In the genomic region with DNA sequence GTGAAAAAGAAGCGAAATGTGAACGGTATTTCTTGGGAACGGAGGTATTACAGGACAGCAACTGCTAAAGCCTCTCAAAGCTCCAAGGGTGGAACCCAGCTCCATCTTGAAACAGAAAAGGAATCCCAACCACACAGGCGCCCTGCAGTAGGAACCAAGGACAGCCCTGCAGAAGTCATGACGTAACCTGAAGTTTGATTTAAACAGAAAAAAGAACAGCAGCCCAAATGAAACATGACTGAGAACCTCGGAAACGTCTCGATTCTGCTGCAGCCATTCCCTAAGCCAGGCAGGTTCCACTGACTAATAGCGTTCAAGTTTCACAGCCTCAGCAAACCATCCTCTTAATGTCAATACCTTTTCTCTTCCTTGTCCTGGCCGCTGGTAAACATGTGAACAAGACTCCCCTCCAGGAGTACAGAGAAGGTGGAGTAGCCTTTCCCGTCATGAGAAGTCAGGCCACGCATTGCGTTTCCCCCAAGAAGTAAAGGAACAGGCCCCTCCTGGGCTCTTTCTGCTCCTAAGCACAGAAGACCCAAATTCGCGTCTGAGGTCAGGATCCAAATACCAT, we compare ENCODE assay signal across 8 cellular contexts. TPM values are rescaled to one million over a fixed set of nuclear protein-coding genes. Genes with fewer than 3 reads are reported as not detected.
A peak's percentile ranks its signal among the peaks of the same experiment; 100 is the strongest.
DNase-seq lines count a peak whose midpoint lies in the region; ATAC-seq, FAIRE-seq and TF ChIP-seq lines count a peak whose summit lies in the region.

No MANE protein-coding gene starts in this region.

- H3K27me3 Mint-ChIP-seq in CD4-positive, CD25-positive, alpha-beta regulatory T cell: no peaks in the 10 kb centered on the region

- TF ChIP-seq POLR2A in endothelial cell of umbilical vein (IDR thresholded peaks at IDR 0.05; ENCODE audit: low read depth, low read length): no peak

- H3F3A ChIP-seq in OCI-LY1 (ENCODE audit: insufficient read depth, low read length): no peaks in the 10 kb centered on the region

- CTCF ChIA-PET in endothelial cell of umbilical vein (lab: Charles Lee): interaction anchor here (0.8 to 5.3 kb wide), 12 partner anchors 9 to 265 kb away, joined by 3 to 39 read pairs (median 7); a partner anchor contains a TSS

- no peaks in the 10 kb centered on the region for H3K36me3 ChIP-seq in CD4-positive, CD25-positive, alpha-beta regulatory T cell (ENCODE audit: control insufficient read depth, insufficient read depth, low read length)
- peaks cover 12% of the 10 kb centered on the region for H3K36me3 ChIP-seq in OCI-LY1 (ENCODE audit: insufficient read depth, low read length)
- peaks cover 0 to 5% of the 10 kb centered on the region in 2 experiments for H3K36me3 ChIP-seq in endothelial cell of umbilical vein (ENCODE audit: control insufficient read depth in 2 of 2, extremely low read depth in 1 of 2, insufficient read depth in 2 of 2, low read length in 2 of 2)
- H3K36me3 ChIP-seq in neutrophil: peaks cover 13% of the 10 kb centered on the region

- H3K9me3 ChIP-seq in CD4-positive, CD25-positive, alpha-beta regulatory T cell (ENCODE audit: control insufficient read depth in 2 of 2, low read length in 2 of 2): no peaks in the 10 kb centered on the region
- H3K9me3 ChIP-seq in OCI-LY1 (ENCODE audit: low read length) (no peaks in the 10 kb centered on the region), endothelial cell of umbilical vein (replicated peaks; ENCODE audit: control insufficient read depth, insufficient read depth, low read length) (no peaks in the 10 kb centered on the region), neutrophil (no peaks in the 10 kb centered on the region)

- POLR2A ChIA-PET in endothelial cell of umbilical vein (lab: Charles Lee): interaction anchor here (1.4 to 1.7 kb wide), 2 partner anchors 19 to 258 kb away, joined by 4 to 6 read pairs; no protein-coding TSS in a partner anchor

- dilution Hi-C loops in endothelial cell of umbilical vein (cut with MboI; ENCODE audit: extremely low pct_ligation_motif_present, low sequenced_read_pairs): no loop called here

- H3K4me3 ChIP-seq in CD4-positive, CD25-positive, alpha-beta regulatory T cell (ENCODE audit: low read depth, low read length): peak overlapping the region; percentile 37
- peak overlapping the region; percentile 72 for H3K4me3 ChIP-seq in OCI-LY1 (ENCODE audit: low read depth, low read length, poor library complexity, severe bottlenecking)
- peak overlapping the region in 1 of 3 experiments; percentile 3 for H3K4me3 ChIP-seq in endothelial cell of umbilical vein (replicated peaks in 1 of 3; ENCODE audit: insufficient read depth in 1 of 3, low read depth in 1 of 3, low read length in 3 of 3)
- H3K4me3 ChIP-seq in neutrophil (ENCODE audit: low read depth in 1 of 2, low read length in 1 of 2): peak overlapping the region; percentile 73 to 75

- FAIRE-seq in endothelial cell of umbilical vein (lab: Jason Lieb, UNC): no peak

- no TSS peak for BruUV-seq in endothelial cell of umbilical vein (replicated peaks; lab: Mats Ljungman, UMichigan)

- peak overlapping the region; percentile 60; the same call in 1 of the 2 replicates for H3K9ac ChIP-seq in OCI-LY1 (ENCODE audit: low read length)
- H3K9ac ChIP-seq in endothelial cell of umbilical vein (replicated peaks; ENCODE audit: extremely low read depth, insufficient read depth, low read length): no peak overlapping the region

- DNase-seq in CD4-positive, CD25-positive, alpha-beta regulatory T cell: no peak
- DNase-seq in endothelial cell of umbilical vein (ENCODE audit: low read depth, low spot score) (no peak), NCI-H1436 (lab: John Stamatoyannopoulos, UW) (no peak)
- no peak for DNase-seq in activated CD4-positive, alpha-beta T cell treated with anti-CD3 and anti-CD28 coated beads for 4 hours

- TF ChIP-seq CTCF in OCI-LY1 (IDR thresholded peaks at IDR 0.05; ENCODE audit: low read length) (no peak), endothelial cell of umbilical vein (IDR thresholded peaks at IDR 0.05; ENCODE audit: extremely low read depth in 1 of 2, insufficient read depth in 1 of 2, low read depth in 1 of 2, low read length in 2 of 2) (no peak), neutrophil (IDR thresholded peaks at IDR 0.05) (no peak)

- H2AFZ ChIP-seq in OCI-LY1 (ENCODE audit: low read length) (no peak overlapping the region), endothelial cell of umbilical vein (ENCODE audit: low read depth, low read length) (no peak overlapping the region)

- H3K9me2 ChIP-seq in OCI-LY1 (ENCODE audit: low read depth, low read length): no peaks in the 10 kb centered on the region

- H3K9me1 ChIP-seq in endothelial cell of umbilical vein (replicated peaks; ENCODE audit: control insufficient read depth, extremely low read depth, insufficient read depth, low read length): no peaks in the 10 kb centered on the region

- H4K20me1 ChIP-seq in OCI-LY1 (ENCODE audit: insufficient read depth, low read length) (no peaks in the 10 kb centered on the region), endothelial cell of umbilical vein (replicated peaks; ENCODE audit: control insufficient read depth, extremely low read depth, insufficient read depth, low read length) (peaks cover 14% of the 10 kb centered on the region)

- intact Hi-C loops in endothelial cell of umbilical vein (cut with micrococcal nuclease): loop anchor here (5.0 to 10.0 kb wide), 3 partner anchors 177 to 1390 kb away; a partner anchor contains a TSS

- ATAC-seq in CD4-positive, CD25-positive, alpha-beta regulatory T cell (ENCODE audit: low read depth in 2 of 2): no peak
- ATAC-seq in GM21619 (IDR thresholded peaks at IDR 0.05; ENCODE audit: unreplicated experiment): no peak
- ATAC-seq in GM19397 (IDR thresholded peaks at IDR 0.05; ENCODE audit: unreplicated experiment): no peak

- H3K79me2 ChIP-seq in OCI-LY1 (ENCODE audit: insufficient read depth, low read length): peaks cover 88% of the 10 kb centered on the region
- peaks cover 86% of the 10 kb centered on the region for H3K79me2 ChIP-seq in endothelial cell of umbilical vein (ENCODE audit: control insufficient read depth, insufficient read depth, low read length)

- peak overlapping the region; percentile 97 for H3K4me2 ChIP-seq in OCI-LY1 (ENCODE audit: low read length)
- peak overlapping the region; percentile 61 for H3K4me2 ChIP-seq in endothelial cell of umbilical vein (ENCODE audit: insufficient read depth, low read length)

- H3K27ac ChIP-seq in CD4-positive, CD25-positive, alpha-beta regulatory T cell (ENCODE audit: insufficient read depth, low read length, poor library complexity, severe bottlenecking): peak overlapping the region; percentile 79
- no peak overlapping the region for H3K27ac ChIP-seq in OCI-LY1 (ENCODE audit: low read depth, low read length, poor library complexity, severe bottlenecking)
- no peak overlapping the region for H3K27ac ChIP-seq in endothelial cell of umbilical vein (ENCODE audit: insufficient read depth, low read depth, low read length)
- H3K27ac ChIP-seq in neutrophil: peak overlapping the region; percentile 86

- peaks cover 22 to 44% (median 29%) of the 10 kb centered on the region in 4 donors for H3K4me1 Mint-ChIP-seq in CD4-positive, CD25-positive, alpha-beta regulatory T cell

- H3K4me1 ChIP-seq in CD4-positive, CD25-positive, alpha-beta regulatory T cell (ENCODE audit: control insufficient read depth, insufficient read depth, low read length, poor library complexity, severe bottlenecking): peaks cover 17% of the 10 kb centered on the region
- H3K4me1 ChIP-seq in OCI-LY1 (ENCODE audit: insufficient read depth, low read length, severe bottlenecking) (peaks cover 42% of the 10 kb centered on the region), endothelial cell of umbilical vein (ENCODE audit: control insufficient read depth, extremely low read depth, insufficient read depth, low read length) (peaks cover 14% of the 10 kb centered on the region), neutrophil (ENCODE audit: control insufficient read depth in 1 of 2, insufficient read depth in 1 of 2, low read depth in 1 of 2, low read length in 1 of 2) (peaks cover 27 to 29% of the 10 kb centered on the region in 2 experiments)

- H3K9me3 Mint-ChIP-seq in CD4-positive, CD25-positive, alpha-beta regulatory T cell: no peaks in the 10 kb centered on the region

- H3K27me3 ChIP-seq in CD4-positive, CD25-positive, alpha-beta regulatory T cell (ENCODE audit: control insufficient read depth, insufficient read depth, low read length): no peaks in the 10 kb centered on the region
- H3K27me3 ChIP-seq in OCI-LY1 (ENCODE audit: insufficient read depth, low read length) (no peaks in the 10 kb centered on the region), endothelial cell of umbilical vein (ENCODE audit: control insufficient read depth in 2 of 2, insufficient read depth in 2 of 2, low read length in 2 of 2) (no peaks in the 10 kb centered on the region), neutrophil (no peaks in the 10 kb centered on the region)

- H3K36me3 Mint-ChIP-seq in CD4-positive, CD25-positive, alpha-beta regulatory T cell: peaks cover 6% of the 10 kb centered on the region

- H3K27ac Mint-ChIP-seq in CD4-positive, CD25-positive, alpha-beta regulatory T cell: peak overlapping the region in 2 of 3 donors; percentile 48 to 95

- H3K4me3 Mint-ChIP-seq in CD4-positive, CD25-positive, alpha-beta regulatory T cell: peak overlapping the region; percentile 87 to 90 (median 89)

TF ChIP-seq in endothelial cell of umbilical vein, 7 proteins besides CTCF, POLR2A, EP300 and RAD21 (continues in another document):
- TF ChIP-seq POLR2AphosphoS5 (IDR thresholded peaks at IDR 0.05; ENCODE audit: insufficient read depth, low read depth, low read length) (no peak), EZH2 (IDR thresholded peaks at IDR 0.05; ENCODE audit: borderline replicate concordance, low read depth, low read length, severe bottlenecking) (no peak), FOS (IDR thresholded peaks at IDR 0.05; ENCODE audit: borderline replicate concordance, insufficient read depth, low read length) (no peak), JUN (IDR thresholded peaks at IDR 0.05; ENCODE audit: borderline replicate concordance, insufficient read depth, insufficient read length, low read depth) (no peak), GATA2 (IDR thresholded peaks at IDR 0.05; ENCODE audit: insufficient read depth, insufficient read length, low read depth, low read length) (no peak), MYC (IDR thresholded peaks at IDR 0.05; ENCODE audit: low read depth, low read length) (no peak)

RNA-seq across cellular contexts. Expression of a gene that starts 20.1 kb away (rescaled TPM):
- 34.0 TPM for total RNA-seq in CD4-positive, CD25-positive, alpha-beta regulatory T cell
- polyA plus RNA-seq in CD4-positive, CD25-positive, alpha-beta regulatory T cell: 10 to 100 TPM in 2 of 4 donors, 1 to 10 TPM in 2; 6.6 to 15.6 (median 10.6) TPM
- total RNA-seq in endothelial cell of umbilical vein: 19.9 and 21.3 TPM in 2 replicates
- 12.1 and 14.4 TPM in 2 replicates for polyA plus RNA-seq in endothelial cell of umbilical vein
- polyA plus RNA-seq in endothelial cell of umbilical vein (2011; cell fraction: cytosol; rRNA removed): 15.2 and 16.2 TPM in 2 replicates
- 25.9 and 27.0 TPM in 2 replicates for polyA plus RNA-seq in endothelial cell of umbilical vein (2011; cell fraction: nucleus; rRNA removed)
- 15.4 and 17.7 TPM in 2 replicates for polyA plus RNA-seq in endothelial cell of umbilical vein (2012)
- polyA minus RNA-seq in endothelial cell of umbilical vein: 28.6 TPM in 2 replicates
- 15.7 TPM for polyA minus RNA-seq in endothelial cell of umbilical vein (2011; cell fraction: cytosol; rRNA and poly(A)+ RNA removed)
- polyA minus RNA-seq in endothelial cell of umbilical vein (2011; cell fraction: nucleus; rRNA and poly(A)+ RNA removed): 34.4 and 41.8 TPM in 2 replicates

Comparison
In these comparisons a context has a peak if more than half of its experiments do, and no peak if none do; other contexts are left out.
1. H3K27ac ChIP-seq: peak in CD4-positive, CD25-positive, alpha-beta regulatory T cell (single experiment) and neutrophil (single experiment); none in OCI-LY1 (single experiment) and endothelial cell of umbilical vein (single experiment).